In the genomic region with DNA sequence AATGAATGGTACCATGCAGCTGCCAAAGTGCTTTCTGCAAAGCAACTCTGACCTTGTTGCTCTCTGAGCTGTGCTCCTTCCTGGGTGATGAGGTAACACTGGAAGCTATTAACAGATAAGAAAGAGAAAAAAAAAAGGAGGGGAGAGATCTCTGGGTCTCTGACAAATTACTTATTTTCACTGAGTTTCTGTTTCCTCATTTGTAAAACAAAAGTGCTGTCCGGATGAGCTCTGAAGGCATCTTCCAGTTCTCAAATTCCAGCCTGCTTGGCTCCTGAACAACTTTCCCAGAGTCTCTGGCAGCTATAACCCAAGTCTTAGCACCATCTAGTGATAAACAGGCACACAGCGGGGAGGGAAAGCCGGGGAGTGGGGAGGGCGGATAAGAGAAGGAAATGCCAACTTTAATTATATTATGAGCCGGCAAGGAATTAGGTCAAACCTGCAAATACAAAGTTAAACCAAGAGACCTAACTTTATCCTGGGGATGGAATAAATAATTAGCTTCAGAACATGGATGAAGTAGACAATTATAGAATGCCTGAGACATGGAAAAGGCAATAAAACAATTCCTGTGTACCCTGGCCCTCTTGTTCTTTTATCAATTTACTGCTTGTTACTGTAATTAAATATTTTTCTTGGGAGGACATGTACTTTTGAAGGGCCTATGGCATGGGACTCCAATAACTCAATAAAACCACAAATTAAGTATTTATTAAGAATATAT, we compare ENCODE assay signal across 8 cellular contexts.
DNase-seq lines count a peak whose midpoint lies in the region; ATAC-seq and TF ChIP-seq lines count a peak whose summit lies in the region.

No MANE protein-coding gene starts in this region.

- peak overlapping the region; percentile 24 for H3K4me3 Mint-ChIP-seq in WTC11
- no peak overlapping the region for H3K4me3 Mint-ChIP-seq in activated CD8-positive, alpha-beta T cell treated with anti-CD3 and anti-CD28 coated beads, Interleukin-2, amount 10 ng/mL, durations not matched to agents 7 days and 5 days

- intact Hi-C loops in left cardiac atrium (cut with DNase I), result loop anchor here (1.0 to 2.0 kb wide), 2 partner anchors 105 to 106 kb away; no protein-coding TSS in a partner anchor
- intact Hi-C loops in psoas muscle (cut with DNase I), result loop anchor here (1.0 to 5.0 kb wide), 5 partner anchors 66 to 106 kb away; no protein-coding TSS in a partner anchor

- 1 to 2% (median 1%) methylated on average over 5 of the region's 5 CpGs for WGBS in psoas muscle, 3 donors

- H3K27me3 ChIP-seq in psoas muscle (ENCODE audit: insufficient read depth in 3 of 3, low read length in 2 of 3), result no peaks in the 10 kb centered on the region

- H3K4me1 ChIP-seq in psoas muscle, result peaks cover 6% of the 10 kb centered on the region

- H3K9me3 ChIP-seq in psoas muscle, result no peaks in the 10 kb centered on the region

- DNase-seq in DMS79 (lab: John Stamatoyannopoulos, UW) (peak; percentile 10), M059J (ENCODE audit: low read depth) (peak; percentile 89), WTC11 (ENCODE audit: low spot score) (peak; percentile 64), left cardiac atrium (peak; percentile 74), psoas muscle (peak; percentile 43 to 61)
- no peak for DNase-seq in activated CD8-positive, alpha-beta T cell treated with anti-CD3 and anti-CD28 coated beads, Interleukin-2, amount 10 ng/mL, durations not matched to agents 7 days and 5 days

- ATAC-seq in WTC11, result peak; percentile 89
- ATAC-seq in left cardiac atrium, result peak; percentile 94 to 95
- ATAC-seq in psoas muscle, result peak; percentile 88 to 99 (median 94)
- ATAC-seq in activated CD8-positive, alpha-beta T cell treated with anti-CD3 and anti-CD28 coated beads, Interleukin-2, amount 10 ng/mL, durations not matched to agents 7 days and 5 days, result no peak
- no peak for ATAC-seq in GM19395 (IDR thresholded peaks at IDR 0.05; ENCODE audit: unreplicated experiment)
- ATAC-seq in HG03378 (IDR thresholded peaks at IDR 0.05; ENCODE audit: unreplicated experiment), result no peak

- TF ChIP-seq CTCF in WTC11 (IDR thresholded peaks at IDR 0.05), result no peak
- TF ChIP-seq CTCF in psoas muscle (IDR thresholded peaks at IDR 0.05), result peak; percentile 71

- POLR2A ChIA-PET in WTC11 (lab: Charles Lee), result interaction anchor here (0.6 to 1.5 kb wide), 4 partner anchors 10 to 69 kb away, joined by 3 to 7 read pairs (median 3); no protein-coding TSS in a partner anchor
- POLR2A ChIA-PET in activated CD8-positive, alpha-beta T cell treated with anti-CD3 and anti-CD28 coated beads, Interleukin-2, amount 10 ng/mL, durations not matched to agents 7 days and 5 days (lab: Charles Lee), result no interaction called here

- no peaks in the 10 kb centered on the region for H3K36me3 ChIP-seq in psoas muscle (ENCODE audit: insufficient read depth in 1 of 2, low read depth in 1 of 2)

- CTCF ChIA-PET in WTC11 (lab: Charles Lee), result interaction anchor here (0.5 to 3.2 kb wide), 39 partner anchors 8 to 446 kb away, joined by 3 to 49 read pairs (median 4); a partner anchor contains a TSS
- CTCF ChIA-PET in activated CD8-positive, alpha-beta T cell treated with anti-CD3 and anti-CD28 coated beads, Interleukin-2, amount 10 ng/mL, durations not matched to agents 7 days and 5 days (lab: Charles Lee), result interaction anchor here (0.7 to 1.4 kb wide), 3 partner anchors 37 to 107 kb away, joined by 3 read pairs; no protein-coding TSS in a partner anchor

- H3K9me3 Mint-ChIP-seq in WTC11, result no peaks in the 10 kb centered on the region
- H3K9me3 Mint-ChIP-seq in activated CD8-positive, alpha-beta T cell treated with anti-CD3 and anti-CD28 coated beads, Interleukin-2, amount 10 ng/mL, durations not matched to agents 7 days and 5 days (ENCODE audit: insufficient read depth), result no peaks in the 10 kb centered on the region

- H3K36me3 Mint-ChIP-seq in WTC11, result no peaks in the 10 kb centered on the region
- H3K36me3 Mint-ChIP-seq in activated CD8-positive, alpha-beta T cell treated with anti-CD3 and anti-CD28 coated beads, Interleukin-2, amount 10 ng/mL, durations not matched to agents 7 days and 5 days (ENCODE audit: low read depth), result no peaks in the 10 kb centered on the region

- peak overlapping the region; percentile 88 for H3K27ac Mint-ChIP-seq in WTC11
- no peak overlapping the region for H3K27ac Mint-ChIP-seq in activated CD8-positive, alpha-beta T cell treated with anti-CD3 and anti-CD28 coated beads, Interleukin-2, amount 10 ng/mL, durations not matched to agents 7 days and 5 days

- H3K27me3 Mint-ChIP-seq in WTC11 (ENCODE audit: low read depth), result no peaks in the 10 kb centered on the region
- H3K27me3 Mint-ChIP-seq in activated CD8-positive, alpha-beta T cell treated with anti-CD3 and anti-CD28 coated beads, Interleukin-2, amount 10 ng/mL, durations not matched to agents 7 days and 5 days (ENCODE audit: low read depth), result peaks cover 16% of the 10 kb centered on the region

- no peak overlapping the region for H3K4me3 ChIP-seq in psoas muscle

- H3K4me1 Mint-ChIP-seq in WTC11, result peaks cover 45% of the 10 kb centered on the region
- peaks cover 2% of the 10 kb centered on the region for H3K4me1 Mint-ChIP-seq in activated CD8-positive, alpha-beta T cell treated with anti-CD3 and anti-CD28 coated beads, Interleukin-2, amount 10 ng/mL, durations not matched to agents 7 days and 5 days (ENCODE audit: low read depth)

- no peak overlapping the region for H3K27ac ChIP-seq in psoas muscle

TF ChIP-seq in WTC11, 78 proteins besides CTCF, POLR2A, EP300 and RAD21 (continues in another document):
- TF ChIP-seq, protein P1, sequence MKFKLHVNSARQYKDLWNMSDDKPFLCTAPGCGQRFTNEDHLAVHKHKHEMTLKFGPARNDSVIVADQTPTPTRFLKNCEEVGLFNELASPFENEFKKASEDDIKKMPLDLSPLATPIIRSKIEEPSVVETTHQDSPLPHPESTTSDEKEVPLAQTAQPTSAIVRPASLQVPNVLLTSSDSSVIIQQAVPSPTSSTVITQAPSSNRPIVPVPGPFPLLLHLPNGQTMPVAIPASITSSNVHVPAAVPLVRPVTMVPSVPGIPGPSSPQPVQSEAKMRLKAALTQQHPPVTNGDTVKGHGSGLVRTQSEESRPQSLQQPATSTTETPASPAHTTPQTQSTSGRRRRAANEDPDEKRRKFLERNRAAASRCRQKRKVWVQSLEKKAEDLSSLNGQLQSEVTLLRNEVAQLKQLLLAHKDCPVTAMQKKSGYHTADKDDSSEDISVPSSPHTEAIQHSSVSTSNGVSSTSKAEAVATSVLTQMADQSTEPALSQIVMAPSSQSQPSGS (CRISPR knock-in tag; IDR thresholded peaks at IDR 0.05; ENCODE audit: borderline replicate concordance, low read depth), result no peak
- TF ChIP-seq, protein P2, sequence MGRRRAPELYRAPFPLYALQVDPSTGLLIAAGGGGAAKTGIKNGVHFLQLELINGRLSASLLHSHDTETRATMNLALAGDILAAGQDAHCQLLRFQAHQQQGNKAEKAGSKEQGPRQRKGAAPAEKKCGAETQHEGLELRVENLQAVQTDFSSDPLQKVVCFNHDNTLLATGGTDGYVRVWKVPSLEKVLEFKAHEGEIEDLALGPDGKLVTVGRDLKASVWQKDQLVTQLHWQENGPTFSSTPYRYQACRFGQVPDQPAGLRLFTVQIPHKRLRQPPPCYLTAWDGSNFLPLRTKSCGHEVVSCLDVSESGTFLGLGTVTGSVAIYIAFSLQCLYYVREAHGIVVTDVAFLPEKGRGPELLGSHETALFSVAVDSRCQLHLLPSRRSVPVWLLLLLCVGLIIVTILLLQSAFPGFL (CRISPR knock-in tag; IDR thresholded peaks at IDR 0.05; ENCODE audit: borderline replicate concordance), result no peak
- TF ChIP-seq, protein P3, sequence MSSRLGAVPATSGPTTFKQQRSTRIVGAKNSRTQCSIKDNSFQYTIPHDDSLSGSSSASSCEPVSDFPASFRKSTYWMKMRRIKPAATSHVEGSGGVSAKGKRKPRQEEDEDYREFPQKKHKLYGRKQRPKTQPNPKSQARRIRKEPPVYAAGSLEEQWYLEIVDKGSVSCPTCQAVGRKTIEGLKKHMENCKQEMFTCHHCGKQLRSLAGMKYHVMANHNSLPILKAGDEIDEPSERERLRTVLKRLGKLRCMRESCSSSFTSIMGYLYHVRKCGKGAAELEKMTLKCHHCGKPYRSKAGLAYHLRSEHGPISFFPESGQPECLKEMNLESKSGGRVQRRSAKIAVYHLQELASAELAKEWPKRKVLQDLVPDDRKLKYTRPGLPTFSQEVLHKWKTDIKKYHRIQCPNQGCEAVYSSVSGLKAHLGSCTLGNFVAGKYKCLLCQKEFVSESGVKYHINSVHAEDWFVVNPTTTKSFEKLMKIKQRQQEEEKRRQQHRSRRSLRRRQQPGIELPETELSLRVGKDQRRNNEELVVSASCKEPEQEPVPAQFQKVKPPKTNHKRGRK (CRISPR knock-in tag; IDR thresholded peaks at IDR 0.05; ENCODE audit: borderline replicate concordance), result no peak
- TF ChIP-seq ZNF671 (CRISPR knock-in tag; IDR thresholded peaks at IDR 0.05), result no peak
- TF ChIP-seq, protein P4, sequence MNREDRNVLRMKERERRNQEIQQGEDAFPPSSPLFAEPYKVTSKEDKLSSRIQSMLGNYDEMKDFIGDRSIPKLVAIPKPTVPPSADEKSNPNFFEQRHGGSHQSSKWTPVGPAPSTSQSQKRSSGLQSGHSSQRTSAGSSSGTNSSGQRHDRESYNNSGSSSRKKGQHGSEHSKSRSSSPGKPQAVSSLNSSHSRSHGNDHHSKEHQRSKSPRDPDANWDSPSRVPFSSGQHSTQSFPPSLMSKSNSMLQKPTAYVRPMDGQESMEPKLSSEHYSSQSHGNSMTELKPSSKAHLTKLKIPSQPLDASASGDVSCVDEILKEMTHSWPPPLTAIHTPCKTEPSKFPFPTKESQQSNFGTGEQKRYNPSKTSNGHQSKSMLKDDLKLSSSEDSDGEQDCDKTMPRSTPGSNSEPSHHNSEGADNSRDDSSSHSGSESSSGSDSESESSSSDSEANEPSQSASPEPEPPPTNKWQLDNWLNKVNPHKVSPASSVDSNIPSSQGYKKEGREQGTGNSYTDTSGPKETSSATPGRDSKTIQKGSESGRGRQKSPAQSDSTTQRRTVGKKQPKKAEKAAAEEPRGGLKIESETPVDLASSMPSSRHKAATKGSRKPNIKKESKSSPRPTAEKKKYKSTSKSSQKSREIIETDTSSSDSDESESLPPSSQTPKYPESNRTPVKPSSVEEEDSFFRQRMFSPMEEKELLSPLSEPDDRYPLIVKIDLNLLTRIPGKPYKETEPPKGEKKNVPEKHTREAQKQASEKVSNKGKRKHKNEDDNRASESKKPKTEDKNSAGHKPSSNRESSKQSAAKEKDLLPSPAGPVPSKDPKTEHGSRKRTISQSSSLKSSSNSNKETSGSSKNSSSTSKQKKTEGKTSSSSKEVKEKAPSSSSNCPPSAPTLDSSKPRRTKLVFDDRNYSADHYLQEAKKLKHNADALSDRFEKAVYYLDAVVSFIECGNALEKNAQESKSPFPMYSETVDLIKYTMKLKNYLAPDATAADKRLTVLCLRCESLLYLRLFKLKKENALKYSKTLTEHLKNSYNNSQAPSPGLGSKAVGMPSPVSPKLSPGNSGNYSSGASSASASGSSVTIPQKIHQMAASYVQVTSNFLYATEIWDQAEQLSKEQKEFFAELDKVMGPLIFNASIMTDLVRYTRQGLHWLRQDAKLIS (CRISPR knock-in tag; IDR thresholded peaks at IDR 0.05; ENCODE audit: borderline replicate concordance), result no peak
- no peak for TF ChIP-seq TP53 (CRISPR knock-in tag; IDR thresholded peaks at IDR 0.05)
- no peak for TF ChIP-seq MYBL2 (CRISPR knock-in tag; IDR thresholded peaks at IDR 0.05)
- TF ChIP-seq ETV6 (CRISPR knock-in tag; IDR thresholded peaks at IDR 0.05), result 0 out of 2 replicates have a peak, but pooled peaks have one; percentile 18

Comparison
In these comparisons a context has a peak if more than half of its experiments do, and no peak if none do; other contexts are left out.
1. ATAC-seq: peak in WTC11 (single experiment), left cardiac atrium (2 of 2) and psoas muscle (4 of 4); none in activated CD8-positive, alpha-beta T cell treated with anti-CD3 and anti-CD28 coated beads, Interleukin-2, amount 10 ng/mL, durations not matched to agents 7 days and 5 days (single experiment), GM19395 (single experiment) and HG03378 (single experiment).